ENCODE assay signal across 10 cellular contexts in genomic region chr5:61301345-61301744, GRCh38. TPM values are rescaled to one million over a fixed set of nuclear protein-coding genes. Genes with fewer than 3 reads are reported as not detected.
DNase-seq lines count a peak whose midpoint lies in the region; ATAC-seq and TF ChIP-seq lines count a peak whose summit lies in the region.
"Had no signal": no experiment of that assay in that cellular context is flagged by ENCODE, and none has a peak within 500 bp of the region (broad histone marks: within the 10 kb centered on the region; RNA-seq: fewer than 3 reads in every experiment).

No MANE protein-coding gene starts in this region.

- DNase-seq in EH (ENCODE audit: low read depth) (peak; percentile 87), fibroblast of villous mesenchyme (ENCODE audit: low read depth) (peak; percentile 47), sciatic nerve (ENCODE audit: low spot score) (no peak), NCI-H2171 (lab: John Stamatoyannopoulos, UW) (no peak)
- DNase-seq: activated effector memory CD4-positive, alpha-beta T cell treated with anti-CD3 and anti-CD28 coated beads, Interleukin-2, amount 50 U/mL, for 16 hours; CD8-positive, alpha-beta T cell had no signal

- ATAC-seq in sciatic nerve = peak; percentile 52
- no peak for ATAC-seq in HG03095 (IDR thresholded peaks at IDR 0.05; ENCODE audit: unreplicated experiment)
- no peak for ATAC-seq in GM18861 (IDR thresholded peaks at IDR 0.05; ENCODE audit: unreplicated experiment)
- no peak for ATAC-seq in GM19455 (IDR thresholded peaks at IDR 0.05; ENCODE audit: unreplicated experiment)
- ATAC-seq: CD8-positive, alpha-beta T cell had no signal

- H3K4me3 ChIP-seq in WI38 (ENCODE audit: low read depth, low read length) (peak overlapping the region; percentile 3; the same call in 1 of the 2 replicates), fibroblast of villous mesenchyme (ENCODE audit: low read depth, low read length) (peak overlapping the region; percentile 6)

- intact Hi-C loops in sciatic nerve (cut with DNase I) = no loop called here

- TF ChIP-seq CTCF in WI38 (IDR thresholded peaks at IDR 0.05; ENCODE audit: low read depth, low read length) (no peak), fibroblast of villous mesenchyme (IDR thresholded peaks at IDR 0.05; ENCODE audit: insufficient read depth, low read depth, low read length) (peak; percentile 32)

RNA-seq across cellular contexts. Expression of gene ZSWIM6, which starts 30.7 kb away (rescaled TPM):
- total RNA-seq in fibroblast of villous mesenchyme (9.0 and 16.4 TPM in 2 replicates), sciatic nerve (30.2 TPM)

Comparison
In these comparisons a context has a peak if more than half of its experiments do, and no peak if none do; other contexts are left out.
1. DNase-seq: peak in EH (single experiment) and fibroblast of villous mesenchyme (single experiment); none in sciatic nerve (single experiment) and NCI-H2171 (single experiment).